Comparison of ENCODE assay signal across 8 cellular contexts in genomic region chr10:42475168-42476098, GRCh38.
DNase-seq lines count a peak whose midpoint lies in the region; ATAC-seq, FAIRE-seq and TF ChIP-seq lines count a peak whose summit lies in the region.

No MANE protein-coding gene starts in this region.

- H3K4me1 ChIP-seq in kidney (ENCODE audit: control insufficient read depth in 1 of 2, insufficient read depth in 1 of 2, low read depth in 1 of 2, low read length in 2 of 2) = no peaks in the 10 kb centered on the region
- H3K4me1 ChIP-seq in upper lobe of right lung = no peaks in the 10 kb centered on the region
- no peaks in the 10 kb centered on the region for H3K4me1 ChIP-seq in colonic mucosa

- H3K4me3 Mint-ChIP-seq in WTC11 = peak overlapping the region; percentile 66

- peak overlapping the region in 1 of 2 donors; percentile 35 for H3K4me3 ChIP-seq in kidney (ENCODE audit: low read length in 2 of 2)
- peak overlapping the region; percentile 46 for H3K4me3 ChIP-seq in upper lobe of right lung
- no peak overlapping the region for H3K4me3 ChIP-seq in colonic mucosa

- H3K27ac Mint-ChIP-seq in WTC11 = no peak overlapping the region

- H3K4me1 Mint-ChIP-seq in WTC11 = no peaks in the 10 kb centered on the region

- peaks cover 59% of the 10 kb centered on the region for H3K36me3 Mint-ChIP-seq in WTC11

- CTCF ChIA-PET in WTC11 (lab: Charles Lee) = no interaction called here

- H3K36me3 ChIP-seq in kidney (ENCODE audit: control insufficient read depth in 1 of 2, insufficient read depth in 2 of 2, low read length in 2 of 2) = no peaks in the 10 kb centered on the region
- H3K36me3 ChIP-seq in upper lobe of right lung = no peaks in the 10 kb centered on the region
- no peaks in the 10 kb centered on the region for H3K36me3 ChIP-seq in colonic mucosa

- H3K9me3 Mint-ChIP-seq in WTC11 = peaks cover 76% of the 10 kb centered on the region

- H3K27ac ChIP-seq in kidney (ENCODE audit: low read depth in 2 of 2, low read length in 2 of 2) (no peak overlapping the region), upper lobe of right lung (peak overlapping the region; percentile 11), colonic mucosa (no peak overlapping the region)

- H3K9me3 ChIP-seq in kidney (ENCODE audit: control insufficient read depth in 1 of 2, low read length in 2 of 2) (no peaks in the 10 kb centered on the region), upper lobe of right lung (no peaks in the 10 kb centered on the region), colonic mucosa (no peaks in the 10 kb centered on the region)

- H3K9ac ChIP-seq in kidney (ENCODE audit: low read length in 2 of 2) = no peak overlapping the region
- no peak overlapping the region for H3K9ac ChIP-seq in colonic mucosa (ENCODE audit: low read depth in 2 of 2, low read length in 2 of 2)

- DNase-seq in activated T-cell treated with anti-CD3 and anti-CD28 coated beads for 48 hours (ENCODE audit: low read depth) (peak; percentile 1), WTC11 (ENCODE audit: low spot score) (peak; percentile 16), kidney (peak; percentile 65), upper lobe of right lung (no peak), colonic mucosa (no peak)
- no peak for DNase-seq in activated T-cell treated with anti-CD3 and anti-CD28 coated beads, Interleukin-2, amount 50 U/mL, for 1 hour
- no peak for DNase-seq in activated CD8-positive, alpha-beta memory T cell treated with anti-CD3 and anti-CD28 coated beads, Interleukin-2, amount 50 U/mL, for 48 hours

- no peaks in the 10 kb centered on the region for H3K27me3 ChIP-seq in upper lobe of right lung
- no peaks in the 10 kb centered on the region for H3K27me3 ChIP-seq in colonic mucosa

- TF ChIP-seq CTCF in WTC11 (IDR thresholded peaks at IDR 0.05) (no peak), kidney (IDR thresholded peaks at IDR 0.05; ENCODE audit: borderline replicate concordance, extremely low read depth, insufficient read depth) (no peak), upper lobe of right lung (IDR thresholded peaks at IDR 0.05) (no peak), colonic mucosa (IDR thresholded peaks at IDR 0.05) (no peak)

- ATAC-seq in WTC11 = peak; percentile 77
- peak; percentile 68 for ATAC-seq in upper lobe of right lung
- no peak for ATAC-seq in GM21367 (IDR thresholded peaks at IDR 0.05; ENCODE audit: unreplicated experiment)

- H3K27me3 Mint-ChIP-seq in WTC11 (ENCODE audit: low read depth) = peaks cover 29% of the 10 kb centered on the region

- POLR2A ChIA-PET in WTC11 (lab: Charles Lee) = no interaction called here

- no peak for FAIRE-seq in kidney (lab: Jason Lieb, UNC)

- intact Hi-C loops in kidney (cut with DNase I) = no loop called here
- intact Hi-C loops in upper lobe of right lung (cut with DNase I) = no loop called here
- intact Hi-C loops in colonic mucosa (cut with DNase I) = no loop called here

TF ChIP-seq in WTC11, 78 proteins besides CTCF, POLR2A, EP300 and RAD21:
- TF ChIP-seq MAX (CRISPR knock-in tag; IDR thresholded peaks at IDR 0.05) (peak; percentile 63), PRDM15 (CRISPR knock-in tag; IDR thresholded peaks at IDR 0.05) (no peak)

Comparison
In these comparisons a context has a peak if more than half of its experiments do, and no peak if none do; other contexts are left out.
1. DNase-seq: peak in activated T-cell treated with anti-CD3 and anti-CD28 coated beads for 48 hours (single experiment), WTC11 (single experiment) and kidney (single experiment); none in activated T-cell treated with anti-CD3 and anti-CD28 coated beads, Interleukin-2, amount 50 U/mL, for 1 hour (single experiment), upper lobe of right lung (single experiment), colonic mucosa (single experiment) and activated CD8-positive, alpha-beta memory T cell treated with anti-CD3 and anti-CD28 coated beads, Interleukin-2, amount 50 U/mL, for 48 hours (single experiment).